Comparison of ENCODE assay signal across 19 cellular contexts in genomic region chrX:20311505-20311904, GRCh38.
"Had no signal": no experiment of that assay in that cellular context is flagged by ENCODE, and none has a peak within 500 bp of the region (broad histone marks: within the 10 kb centered on the region; RNA-seq: fewer than 3 reads in every experiment).

No MANE protein-coding gene starts in this region.

- H3K27ac Mint-ChIP-seq: activated naive CD4-positive, alpha-beta T cell treated with anti-CD3 and anti-CD28 coated beads, Interleukin-2, amount 50 U/mL, for 72 hours; natural killer cell had no signal

- DNase-seq: activated T-cell treated with anti-CD3 and anti-CD28 coated beads, Interleukin-2, amount 50 U/mL, for 1 hour; aorta; brain microvascular endothelial cell; caudate nucleus; dermis blood vessel endothelial cell; effector memory CD4-positive, alpha-beta T cell; hippocampal formation; kidney glomerular epithelial cell; left lung; natural killer cell; right cardiac atrium; stimulated activated CD4-positive, alpha-beta T cell treated with anti-CD3 and anti-CD28 coated beads, Interleukin-4, amount 100 ng/mL, for 24 hours; stimulated activated naive CD8-positive, alpha-beta T cell treated with anti-CD3 and anti-CD28 coated beads, Interleukin-15, Interleukin-2, amounts not matched to agents 100 U/mL and 50 U/mL, for 24 hours had no signal

- H3K4me1 Mint-ChIP-seq: natural killer cell had no signal

- FAIRE-seq: endothelial cell of umbilical vein, frontal cortex had no signal

- H3K27ac ChIP-seq: brain microvascular endothelial cell, left lung, prostate gland had no signal

- H3K27me3 ChIP-seq: brain microvascular endothelial cell, left lung had no signal

- H3K4me1 ChIP-seq: left lung, prostate gland had no signal

- H3K9me3 ChIP-seq: left lung, prostate gland had no signal

- H3K4me3 Mint-ChIP-seq: natural killer cell had no signal

- ATAC-seq: activated naive CD4-positive, alpha-beta T cell treated with anti-CD3 and anti-CD28 coated beads, Interleukin-2, amount 50 U/mL, for 72 hours; esophagus mucosa; left lung; natural killer cell; right cardiac atrium; stimulated activated naive CD8-positive, alpha-beta T cell treated with anti-CD3 and anti-CD28 coated beads, Interleukin-15, Interleukin-2, amounts not matched to agents 100 U/mL and 50 U/mL, for 24 hours had no signal

- H3K4me3 ChIP-seq: left lung, lung, prostate gland had no signal

- H3K36me3 ChIP-seq: brain microvascular endothelial cell, left lung, prostate gland had no signal

- H3K9me3 Mint-ChIP-seq: activated naive CD4-positive, alpha-beta T cell treated with anti-CD3 and anti-CD28 coated beads, Interleukin-2, amount 50 U/mL, for 72 hours; natural killer cell had no signal
